Comparison of ENCODE assay signal across 19 cellular contexts in genomic region chr10:94029955-94030354, GRCh38.
DNase-seq lines count a peak whose midpoint lies in the region; ATAC-seq, FAIRE-seq and TF ChIP-seq lines count a peak whose summit lies in the region.
"Had no signal": no experiment of that assay in that cellular context is flagged by ENCODE, and none has a peak within 500 bp of the region (broad histone marks: within the 10 kb centered on the region; RNA-seq: fewer than 3 reads in every experiment).

No MANE protein-coding gene starts in this region.

- DNase-seq in DMS53 (lab: John Stamatoyannopoulos, UW) (peak; percentile 7), DMS53 treated with DMSO at 0.1 percent for 48 hours (lab: John Stamatoyannopoulos, UW; ENCODE audit: unreplicated experiment) (no peak), H54 (ENCODE audit: insufficient read length, low spot score) (no peak), adipocyte (ENCODE audit: low read depth) (no peak), COLO829 (ENCODE audit: low spot score) (no peak)
- DNase-seq: C1 segment of cervical spinal cord; Caco-2; CD4-positive, alpha-beta memory T cell; DMS153; DMS79 treated with DMSO at 0.1 percent for 48 hours; GF-D8 had no signal

- FAIRE-seq in H54 (lab: Jason Lieb, UNC), result peak; percentile 78
- FAIRE-seq: A204.1, GM12891, GM18507, GM19239 had no signal

- peaks cover 7% of the 10 kb centered on the region for H3K36me3 ChIP-seq in adipocyte (ENCODE audit: control insufficient read depth, insufficient read depth, low read length, severe bottlenecking)
- H3K36me3 ChIP-seq: HAP-1 had no signal

- peak overlapping the region; percentile 11 for H3K4me3 ChIP-seq in adipocyte (ENCODE audit: low read length)
- H3K4me3 ChIP-seq: GM23338, HAP-1 had no signal

- H3K4me1 ChIP-seq in adipocyte (ENCODE audit: control insufficient read depth, insufficient read depth, low read length), result no peaks in the 10 kb centered on the region
- H3K4me1 ChIP-seq: HAP-1 had no signal

- no peak for ATAC-seq in GM21737 (IDR thresholded peaks at IDR 0.05; ENCODE audit: unreplicated experiment)
- ATAC-seq in GM18517 (IDR thresholded peaks at IDR 0.05; ENCODE audit: unreplicated experiment), result no peak
- ATAC-seq: GM23338 had no signal

- H3K27me3 ChIP-seq in adipocyte (replicated peaks; ENCODE audit: control insufficient read depth, insufficient read depth, low read length), result no peaks in the 10 kb centered on the region

- TF ChIP-seq POLR2A in H54 (IDR thresholded peaks at IDR 0.05; ENCODE audit: low read depth, low read length), result no peak

- H3K9me3 ChIP-seq in adipocyte (ENCODE audit: control insufficient read depth, low read length), result peaks cover 40% of the 10 kb centered on the region

- H3K9ac ChIP-seq in adipocyte (ENCODE audit: low read length), result no peak overlapping the region
